ENCODE assay signal across 13 cellular contexts in genomic region chr1:201656670-201657032, GRCh38.
DNase-seq lines count a peak whose midpoint lies in the region; ATAC-seq and TF ChIP-seq lines count a peak whose summit lies in the region.
"Had no signal": no experiment of that assay in that cellular context is flagged by ENCODE, and none has a peak within 500 bp of the region (broad histone marks: within the 10 kb centered on the region; RNA-seq: fewer than 3 reads in every experiment).

No MANE protein-coding gene starts in this region.

- H3K27ac ChIP-seq in SJCRH30 (no peak overlapping the region), hepatocyte (peak overlapping the region; percentile 69)
- H3K27ac ChIP-seq: BLaER1 treated with 17β-estradiol and CSF1 and Interleukin-3, amounts not matched to agents 10 nM and 100 nM had no signal

- TF ChIP-seq CTCF in hepatocyte (IDR thresholded peaks at IDR 0.05; ENCODE audit: poor library complexity): no peak

- peaks cover 20% of the 10 kb centered on the region for H3K79me2 ChIP-seq in hepatocyte

- H3K9me3 Mint-ChIP-seq in activated T-cell treated with anti-CD3 and anti-CD28 coated beads, Interleukin-2, amount 50 U/mL, for 4 hours: no peaks in the 10 kb centered on the region

- no peak overlapping the region for H3K4me3 Mint-ChIP-seq in activated T-cell treated with anti-CD3 and anti-CD28 coated beads, Interleukin-2, amount 50 U/mL, for 4 hours

- H3K9me3 ChIP-seq in SJCRH30 (replicated peaks) (no peaks in the 10 kb centered on the region), hepatocyte (ENCODE audit: low read depth) (no peaks in the 10 kb centered on the region)
- H3K9me3 ChIP-seq: BLaER1 treated with 17β-estradiol and CSF1 and Interleukin-3, amounts not matched to agents 10 nM and 100 nM had no signal

- H2AFZ ChIP-seq in hepatocyte: no peak overlapping the region

- no peaks in the 10 kb centered on the region for H4K20me1 ChIP-seq in hepatocyte (ENCODE audit: insufficient read depth, poor library complexity, severe bottlenecking)

- no peaks in the 10 kb centered on the region for H3K9me2 ChIP-seq in hepatocyte (replicated peaks; ENCODE audit: insufficient read depth)

- no peaks in the 10 kb centered on the region for H3K4me1 Mint-ChIP-seq in activated T-cell treated with anti-CD3 and anti-CD28 coated beads, Interleukin-2, amount 50 U/mL, for 4 hours (ENCODE audit: low read depth)

- H3K4me1 ChIP-seq in SJCRH30 (peaks cover 16% of the 10 kb centered on the region), hepatocyte (ENCODE audit: insufficient read depth) (peaks cover 22% of the 10 kb centered on the region)

- no peak overlapping the region for H3K4me3 ChIP-seq in SJCRH30
- no peak overlapping the region for H3K4me3 ChIP-seq in hepatocyte
- H3K4me3 ChIP-seq: BLaER1 treated with 17β-estradiol and CSF1 and Interleukin-3, amounts not matched to agents 10 nM and 100 nM had no signal

- no peaks in the 10 kb centered on the region for H3K36me3 Mint-ChIP-seq in activated T-cell treated with anti-CD3 and anti-CD28 coated beads, Interleukin-2, amount 50 U/mL, for 4 hours (ENCODE audit: insufficient read depth)

- H3K4me2 ChIP-seq in hepatocyte: no peak overlapping the region

- H3K27me3 Mint-ChIP-seq in activated T-cell treated with anti-CD3 and anti-CD28 coated beads, Interleukin-2, amount 50 U/mL, for 4 hours (ENCODE audit: low read depth): peaks cover under 1% of the 10 kb centered on the region

- 60% methylated on average over 3 of the region's 3 CpGs for WGBS in hepatocyte (ENCODE audit: low lambda C conversion rate, missing lambda C conversion rate)

- peak; percentile 52 for DNase-seq in DMS153 treated with DMSO at 0.1 percent for 48 hours (lab: John Stamatoyannopoulos, UW; ENCODE audit: unreplicated experiment)
- peak; percentile 78 for DNase-seq in NCI-H1694 (lab: John Stamatoyannopoulos, UW)
- DNase-seq in SJCRH30: peak; percentile 98 to 99
- peak; percentile 74 for DNase-seq in hepatocyte (ENCODE audit: low spot score)
- DNase-seq in HuH-7.5 (ENCODE audit: low spot score): no peak
- DNase-seq in stimulated activated CD4-positive, alpha-beta T cell treated with anti-CD3 and anti-CD28 coated beads, Interleukin-1b, Interleukin-23, amount 100 ng/mL, for 48 hours: no peak
- no peak for DNase-seq in activated T-cell treated with anti-CD3 and anti-CD28 coated beads, Interleukin-2, amount 50 U/mL, for 4 hours
- DNase-seq: activated CD4-positive, alpha-beta T cell treated with anti-CD3 and anti-CD28 coated beads for 48 hours; dermis blood vessel endothelial cell; mesendoderm; MM.1S had no signal

- no peak for ATAC-seq in activated CD4-positive, CD25-positive, alpha-beta regulatory T cell treated with anti-CD3 and anti-CD28 coated beads, Interleukin-2, amount 50 U/mL, for 24 hours
- ATAC-seq in activated T-cell treated with anti-CD3 and anti-CD28 coated beads, Interleukin-2, amount 50 U/mL, for 4 hours: no peak

- H3K36me3 ChIP-seq in SJCRH30 (no peaks in the 10 kb centered on the region; the same call in 1 of the 2 replicates), hepatocyte (replicated peaks; ENCODE audit: insufficient read depth, low read depth) (no peaks in the 10 kb centered on the region)

- no peaks in the 10 kb centered on the region for H3K27me3 ChIP-seq in SJCRH30
- peaks cover 1% of the 10 kb centered on the region for H3K27me3 ChIP-seq in hepatocyte
- H3K27me3 ChIP-seq: BLaER1 treated with 17β-estradiol and CSF1 and Interleukin-3, amounts not matched to agents 10 nM and 100 nM had no signal

Comparison
In these comparisons a context has a peak if more than half of its experiments do, and no peak if none do; other contexts are left out.
1. DNase-seq: peak in DMS153 treated with DMSO at 0.1 percent for 48 hours (single experiment), NCI-H1694 (single experiment), SJCRH30 (2 of 2) and hepatocyte (single experiment); none in HuH-7.5 (single experiment), stimulated activated CD4-positive, alpha-beta T cell treated with anti-CD3 and anti-CD28 coated beads, Interleukin-1b, Interleukin-23, amount 100 ng/mL, for 48 hours (single experiment) and activated T-cell treated with anti-CD3 and anti-CD28 coated beads, Interleukin-2, amount 50 U/mL, for 4 hours (single experiment).